Comparison of ENCODE assay signal across 9 cellular contexts in the genomic region with DNA sequence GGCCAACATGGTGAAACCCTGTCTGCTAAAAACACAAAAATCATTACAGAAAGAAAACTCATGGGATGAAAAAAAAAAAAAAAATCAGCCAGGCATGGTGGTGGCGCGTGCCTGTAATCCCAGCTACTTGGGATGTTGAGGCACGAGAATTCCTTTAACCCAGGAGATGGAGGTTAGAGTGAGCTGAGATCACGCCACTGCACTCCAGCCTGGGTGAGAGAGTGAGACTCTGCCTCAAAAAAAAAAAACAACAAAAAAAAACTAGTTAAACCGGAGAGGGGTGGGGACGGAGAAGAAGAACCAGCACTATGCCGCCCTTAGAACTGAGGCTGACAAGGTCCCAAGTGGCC. TPM values are rescaled to one million over a fixed set of nuclear protein-coding genes. Genes with fewer than 3 reads are reported as not detected.
DNase-seq lines count a peak whose midpoint lies in the region; ATAC-seq and TF ChIP-seq lines count a peak whose summit lies in the region.
"Had no signal": no experiment of that assay in that cellular context is flagged by ENCODE, and none has a peak within 500 bp of the region (broad histone marks: within the 10 kb centered on the region; RNA-seq: fewer than 3 reads in every experiment).

No MANE protein-coding gene starts in this region.

- no peak overlapping the region for H3K56ac ChIP-seq in IMR-90 (ENCODE audit: extremely low read depth, insufficient read depth, low read length)

- BruUV-seq in IMR-90 (replicated peaks; lab: Mats Ljungman, UMichigan): no TSS peak

- H3K14ac ChIP-seq in IMR-90 (replicated peaks; ENCODE audit: low read depth, low read length): no peak overlapping the region

- H2BK120ac ChIP-seq in IMR-90 (ENCODE audit: low read depth, low read length): no peak overlapping the region

- H3K4me3 Mint-ChIP-seq in CD8-positive, alpha-beta T cell: peak overlapping the region; percentile 72
- peak overlapping the region; percentile 49 to 73 (median 70) for H3K4me3 Mint-ChIP-seq in brain

- H2BK5ac ChIP-seq in IMR-90 (ENCODE audit: low read depth, low read length, poor library complexity, severe bottlenecking): no peak overlapping the region

- H3K9me1 ChIP-seq in IMR-90 (ENCODE audit: insufficient read depth, low read length): no peaks in the 10 kb centered on the region; the same call in 1 of the 2 replicates

- no peak overlapping the region for H3K23ac ChIP-seq in IMR-90 (ENCODE audit: low read depth, low read length)

- TF ChIP-seq RAD21 in IMR-90 (IDR thresholded peaks at IDR 0.05; ENCODE audit: low read length): no peak

- no peak overlapping the region for H3K27ac ChIP-seq in CD8-positive, alpha-beta T cell (ENCODE audit: low read depth, low read length)
- H3K27ac ChIP-seq in IMR-90 (ENCODE audit: insufficient read depth, low read length) (no peak overlapping the region), parathyroid adenoma (no peak overlapping the region)

- CTCF ChIA-PET in CD8-positive, alpha-beta T cell (lab: Charles Lee): interaction anchor here (2.2 to 2.7 kb wide), 2 partner anchors 9 to 52 kb away, joined by 12 to 15 read pairs; no protein-coding TSS in a partner anchor
- CTCF ChIA-PET in IMR-90 (lab: Yijun Ruan, JAX): interaction anchor here (1.6 kb wide), 1 partner anchor 9 kb away, joined by 7 read pairs; no protein-coding TSS in a partner anchor

- in situ Hi-C loops in IMR-90 (cut with MboI; ENCODE audit: low sequenced_read_pairs): loop anchor here (5.0 kb wide), 1 partner anchor 49 kb away; no protein-coding TSS in a partner anchor

- peak overlapping the region; percentile 42 for H3K4ac ChIP-seq in IMR-90 (ENCODE audit: low read depth, low read length)

- H2AFZ ChIP-seq in IMR-90 (replicated peaks; ENCODE audit: low read length, poor library complexity) (peak overlapping the region; percentile 82), parathyroid adenoma (no peak overlapping the region)

- dilution Hi-C loops in IMR-90 (cut with HindIII; ENCODE audit: low sequenced_read_pairs, unreplicated experiment): no loop called here

- no peaks in the 10 kb centered on the region for H3K9me3 ChIP-seq in CD8-positive, alpha-beta T cell (ENCODE audit: low read length)
- peaks cover under 1% of the 10 kb centered on the region for H3K9me3 ChIP-seq in IMR-90 (ENCODE audit: control insufficient read depth, insufficient read depth, low read length)
- H3K9me3 ChIP-seq in parathyroid adenoma (ENCODE audit: control insufficient read depth, low read length): no peaks in the 10 kb centered on the region

- no peaks in the 10 kb centered on the region for H3K79me1 ChIP-seq in IMR-90 (ENCODE audit: low read depth in 1 of 2, low read length in 2 of 2)

- H2BK20ac ChIP-seq in IMR-90 (ENCODE audit: low read depth, low read length): peak overlapping the region; percentile 33; the same call in 1 of the 2 replicates

- H3K4me1 ChIP-seq in CD8-positive, alpha-beta T cell (ENCODE audit: insufficient read depth, low read length): peaks cover 33% of the 10 kb centered on the region
- H3K4me1 ChIP-seq in IMR-90 (ENCODE audit: control insufficient read depth, insufficient read depth, low read length) (peaks cover 9% of the 10 kb centered on the region; the same call in 1 of the 2 replicates), parathyroid adenoma (peaks cover 11% of the 10 kb centered on the region)

- H2BK15ac ChIP-seq in IMR-90 (ENCODE audit: low read depth, low read length): no peak overlapping the region; the same call in 2 of the 3 replicates

- no peaks in the 10 kb centered on the region for H4K20me1 ChIP-seq in IMR-90 (ENCODE audit: insufficient read depth, low read length)

- no peaks in the 10 kb centered on the region for H3K27me3 ChIP-seq in CD8-positive, alpha-beta T cell (ENCODE audit: insufficient read depth, low read length)
- peaks cover 4% of the 10 kb centered on the region for H3K27me3 ChIP-seq in IMR-90 (ENCODE audit: control insufficient read depth, insufficient read depth, low read length)
- no peaks in the 10 kb centered on the region for H3K27me3 ChIP-seq in parathyroid adenoma (ENCODE audit: control insufficient read depth, insufficient read depth, low read length)

- peak overlapping the region; percentile 86; the same call in 1 of the 2 replicates for H3K4me2 ChIP-seq in IMR-90 (ENCODE audit: low read depth, low read length)
- peak overlapping the region; percentile 51 for H3K4me2 ChIP-seq in parathyroid adenoma (ENCODE audit: low read length)

- peaks cover 2% of the 10 kb centered on the region for H3K27me3 Mint-ChIP-seq in CD8-positive, alpha-beta T cell (ENCODE audit: low read depth)
- peaks cover 24% of the 10 kb centered on the region for H3K27me3 Mint-ChIP-seq in brain

- H3K4me1 Mint-ChIP-seq in CD8-positive, alpha-beta T cell (ENCODE audit: low read depth): peaks cover 27% of the 10 kb centered on the region
- H3K4me1 Mint-ChIP-seq in brain: peaks cover 22% of the 10 kb centered on the region

- no peaks in the 10 kb centered on the region for H3K36me3 Mint-ChIP-seq in CD8-positive, alpha-beta T cell
- H3K36me3 Mint-ChIP-seq in brain: no peaks in the 10 kb centered on the region

- TF ChIP-seq POLR2A in IMR-90 (IDR thresholded peaks at IDR 0.05; ENCODE audit: low read depth, low read length): no peak

- H4K5ac ChIP-seq in IMR-90 (ENCODE audit: low read depth, low read length): peak overlapping the region; percentile 90; the same call in 1 of the 2 replicates

- H3K4me3 ChIP-seq in CD8-positive, alpha-beta T cell (ENCODE audit: low read depth, low read length): no peak overlapping the region
- no peak overlapping the region for H3K4me3 ChIP-seq in IMR-90 (ENCODE audit: insufficient read depth, low read depth, low read length)
- peak overlapping the region; percentile 13 for H3K4me3 ChIP-seq in parathyroid adenoma (ENCODE audit: low read depth, low read length)

- peak overlapping the region; percentile 90; the same call in 1 of the 2 replicates for H3K18ac ChIP-seq in IMR-90 (ENCODE audit: low read depth, low read length)

- no peaks in the 10 kb centered on the region for H3K79me2 ChIP-seq in parathyroid adenoma

- intact Hi-C loops in CD8-positive, alpha-beta T cell (cut with DNase I, micrococcal nuclease): loop anchor here (1.0 to 5.0 kb wide), 3 partner anchors 9 to 256 kb away; a partner anchor contains a TSS
- intact Hi-C loops in IMR-90 (cut with micrococcal nuclease): loop anchor here (10.0 kb wide), 1 partner anchor 186 kb away; no protein-coding TSS in a partner anchor

- H2AK9ac ChIP-seq in IMR-90 (replicated peaks; ENCODE audit: low read depth, low read length, poor library complexity): no peak overlapping the region

- ATAC-seq in CD8-positive, alpha-beta T cell: no peak
- no peak for ATAC-seq in IMR-90 (ENCODE audit: low read depth)

- H4K8ac ChIP-seq in IMR-90 (ENCODE audit: low read depth in 2 of 2, low read length in 2 of 2): peak overlapping the region in 1 of 2 experiments; percentile 72; a peak in 1 of 4 replicates

- no peak for TF ChIP-seq CTCF in CD8-positive, alpha-beta T cell (IDR thresholded peaks at IDR 0.05)
- TF ChIP-seq CTCF in IMR-90 (conservative IDR thresholded peaks at IDR 0.05; ENCODE audit: low read depth, low read length) (no peak), brain (conservative IDR thresholded peaks at IDR 0.05) (no peak), parathyroid adenoma (IDR thresholded peaks at IDR 0.05) (no peak)

- no peak for DNase-seq in CD8-positive, alpha-beta T cell
- no peak for DNase-seq in IMR-90
- DNase-seq in stimulated activated CD4-positive, alpha-beta T cell treated with anti-CD3 and anti-CD28 coated beads, Interleukin-1b, Interleukin-23, amount 100 ng/mL, for 48 hours: no peak
- DNase-seq in NCI-H1417 treated with DMSO at 0.1 percent for 48 hours (lab: John Stamatoyannopoulos, UW): no peak
- no peak for DNase-seq in stimulated activated CD4-positive, alpha-beta T cell treated with anti-CD3 and anti-CD28 coated beads, Interleukin-4, amount 100 ng/mL, for 24 hours

- H4K91ac ChIP-seq in IMR-90 (ENCODE audit: insufficient read depth, low read depth, low read length): no peak overlapping the region

- POLR2A ChIA-PET in CD8-positive, alpha-beta T cell (lab: Charles Lee): interaction anchor here (0.9 to 2.6 kb wide), 3 partner anchors 9 to 70 kb away, joined by 3 to 16 read pairs (median 10); a partner anchor contains a TSS
- POLR2A ChIA-PET in IMR-90 (lab: Charles Lee; ENCODE audit: unreplicated experiment): no interaction called here

- WGBS in IMR-90 (ENCODE audit: extremely low coverage in 2 of 2, insufficient read length in 1 of 2), 2 experiments: 92% methylated on average over 2 of the region's 7 CpGs; no CpG with 5 or more reads in 1 of the 2 experiments

- H3K9me3 Mint-ChIP-seq in CD8-positive, alpha-beta T cell: no peaks in the 10 kb centered on the region
- H3K9me3 Mint-ChIP-seq in brain: peaks cover 0 to 11% (median 0%) of the 10 kb centered on the region in 5 experiments

- peak overlapping the region; percentile 77 for H3K27ac Mint-ChIP-seq in CD8-positive, alpha-beta T cell
- H3K27ac Mint-ChIP-seq in brain: peak overlapping the region; percentile 38 to 95 (median 69)

- H3K9ac ChIP-seq in IMR-90 (ENCODE audit: low read depth, low read length): no peak overlapping the region
- no peak overlapping the region for H3K9ac ChIP-seq in parathyroid adenoma

- no peaks in the 10 kb centered on the region for H3K36me3 ChIP-seq in CD8-positive, alpha-beta T cell (ENCODE audit: insufficient read depth, low read length)
- H3K36me3 ChIP-seq in IMR-90 (ENCODE audit: control insufficient read depth, insufficient read depth, low read length): no peaks in the 10 kb centered on the region
- H3K36me3 ChIP-seq in parathyroid adenoma (ENCODE audit: control insufficient read depth, insufficient read depth, low read length): no peaks in the 10 kb centered on the region

- H2AK5ac ChIP-seq in IMR-90 (ENCODE audit: low read depth, low read length): peak overlapping the region; percentile 4; the same call in 1 of the 2 replicates

RNA-seq across cellular contexts. Expression of a gene that starts 7.4 kb away (rescaled TPM):
- not detected for total RNA-seq in CD8-positive, alpha-beta T cell
- not detected in 2 replicates for total RNA-seq in IMR-90 (2012; rRNA removed)
- polyA plus RNA-seq in IMR-90 (2012; rRNA removed): 0.05 and 0.06 TPM in 2 replicates
- 0.03 and 0.07 TPM in 2 replicates for polyA plus RNA-seq in IMR-90 (2012; cell fraction: cytosol; rRNA removed)
- 0.07 and 0.22 TPM in 2 replicates for polyA plus RNA-seq in IMR-90 (2012; cell fraction: nucleus; rRNA removed; ENCODE audit: low replicate concordance)
- polyA plus RNA-seq in brain (ENCODE audit: insufficient read depth, low read depth, low replicate concordance): 1.0 TPM
- total RNA-seq: left colon, sciatic nerve had no signal

RNA-seq across cellular contexts. Expression of a gene that starts 9.1 kb away (rescaled TPM):
- total RNA-seq in CD8-positive, alpha-beta T cell: 10 to 100 TPM; 18.6 to 19.5 TPM
- 7.2 and 8.3 TPM in 2 replicates for total RNA-seq in IMR-90 (2012; rRNA removed)
- polyA plus RNA-seq in IMR-90 (2012; rRNA removed) (17.2 and 26.0 TPM in 2 replicates), brain (ENCODE audit: insufficient read depth, low read depth, low replicate concordance) (43.0 TPM)
- 22.0 and 24.6 TPM in 2 replicates for polyA plus RNA-seq in IMR-90 (2012; cell fraction: cytosol; rRNA removed)
- polyA plus RNA-seq in IMR-90 (2012; cell fraction: nucleus; rRNA removed; ENCODE audit: low replicate concordance): 57.3 and 145 TPM in 2 replicates

RNA-seq across cellular contexts. Expression of a gene that starts 21.3 kb away (rescaled TPM):
- not detected for total RNA-seq in CD8-positive, alpha-beta T cell
- not detected in 2 replicates for total RNA-seq in IMR-90 (2012; rRNA removed)
- not detected in 2 replicates for polyA plus RNA-seq in IMR-90 (2012; rRNA removed)
- polyA plus RNA-seq in IMR-90 (2012; cell fraction: cytosol; rRNA removed): not detected in 2 replicates
- polyA plus RNA-seq in IMR-90 (2012; cell fraction: nucleus; rRNA removed; ENCODE audit: low replicate concordance): not detected in 2 replicates
- 1.1 TPM for polyA plus RNA-seq in brain (ENCODE audit: insufficient read depth, low read depth, low replicate concordance)
- total RNA-seq: sciatic nerve had no signal

RNA-seq across cellular contexts. Expression of a gene that starts 31.3 kb away (rescaled TPM):
- total RNA-seq in CD8-positive, alpha-beta T cell: 1 to 10 TPM in 1 of 2 experiments, under 1 TPM in 1; 0.56 to 1.5 TPM
- 95.0 and 115 TPM in 2 replicates for total RNA-seq in IMR-90 (2012; rRNA removed)
- polyA plus RNA-seq in IMR-90 (2012; rRNA removed) (177 and 181 TPM in 2 replicates), brain (ENCODE audit: insufficient read depth, low read depth, low replicate concordance) (63.9 TPM)
- polyA plus RNA-seq in IMR-90 (2012; cell fraction: cytosol; rRNA removed): 73.1 and 242 TPM in 2 replicates
- polyA plus RNA-seq in IMR-90 (2012; cell fraction: nucleus; rRNA removed; ENCODE audit: low replicate concordance): 94.9 and 231 TPM in 2 replicates

RNA-seq across cellular contexts. Expression of a gene that starts 40.8 kb away (rescaled TPM):
- total RNA-seq in CD8-positive, alpha-beta T cell: 10 to 100 TPM in 1 of 2 experiments, 1 to 10 TPM in 1; 8.5 to 10.5 TPM
- 6.1 and 6.4 TPM in 2 replicates for total RNA-seq in IMR-90 (2012; rRNA removed)
- polyA plus RNA-seq in IMR-90 (2012; rRNA removed) (14.3 and 15.4 TPM in 2 replicates), brain (ENCODE audit: insufficient read depth, low read depth, low replicate concordance) (19.6 TPM)
- 12.4 and 15.1 TPM in 2 replicates for polyA plus RNA-seq in IMR-90 (2012; cell fraction: cytosol; rRNA removed)
- polyA plus RNA-seq in IMR-90 (2012; cell fraction: nucleus; rRNA removed; ENCODE audit: low replicate concordance): 82.7 and 90.6 TPM in 2 replicates
